In genomic region chr14:24145700-24146621, GRCh38 we compare ENCODE assay signal across 8 cellular contexts.
DNase-seq lines count a peak whose midpoint lies in the region.

Gene PSME2, minus strand, starts transcription at chr14:24146610. Its CDS starts 29 bp downstream, at chr14:24146581.

- H3K27ac Mint-ChIP-seq in T-helper 2 cell treated with Interferon-gamma antibody and Interleukin-4, amounts not matched to agents 5 μg/mL and 100 μg/mL, for 36 hours: peak within 1 kb of the TSS; percentile 100

- peak; percentile 27 for DNase-seq in stimulated activated CD4-positive, alpha-beta T cell treated with anti-CD3 and anti-CD28 coated beads, Interleukin-4, amount 100 ng/mL, for 24 hours
- no peak for DNase-seq in stimulated activated CD4-positive, alpha-beta T cell treated with anti-CD3 and anti-CD28 coated beads, Interleukin-2, amount 100 ng/mL, for 48 hours
- DNase-seq in T-helper 2 cell treated with Interferon-gamma antibody and Interleukin-4, amounts not matched to agents 5 μg/mL and 100 μg/mL, for 36 hours (ENCODE audit: low spot score): no peak
- DNase-seq in fibroblast of the conjunctiva (ENCODE audit: low read depth): peak; percentile 22
- peak; percentile 36 for DNase-seq in non-pigmented ciliary epithelial cell (ENCODE audit: low read depth)
- DNase-seq in inferior parietal cortex (ENCODE audit: extremely low spot score): no peak
- DNase-seq in DMS53 treated with DMSO at 0.1 percent for 48 hours (lab: John Stamatoyannopoulos, UW; ENCODE audit: unreplicated experiment): no peak
- DNase-seq in putamen (ENCODE audit: low spot score): no peak

- H3K36me3 Mint-ChIP-seq in T-helper 2 cell treated with Interferon-gamma antibody and Interleukin-4, amounts not matched to agents 5 μg/mL and 100 μg/mL, for 36 hours (ENCODE audit: low read depth): peaks cover 67% of the 10 kb centered on the region

- H3K27me3 Mint-ChIP-seq in T-helper 2 cell treated with Interferon-gamma antibody and Interleukin-4, amounts not matched to agents 5 μg/mL and 100 μg/mL, for 36 hours (ENCODE audit: low read depth): no peaks in the 10 kb centered on the region

- H3K9me3 Mint-ChIP-seq in T-helper 2 cell treated with Interferon-gamma antibody and Interleukin-4, amounts not matched to agents 5 μg/mL and 100 μg/mL, for 36 hours: no peaks in the 10 kb centered on the region

- H3K4me3 Mint-ChIP-seq in T-helper 2 cell treated with Interferon-gamma antibody and Interleukin-4, amounts not matched to agents 5 μg/mL and 100 μg/mL, for 36 hours: peak within 1 kb of the TSS; percentile 100

- H3K4me1 Mint-ChIP-seq in T-helper 2 cell treated with Interferon-gamma antibody and Interleukin-4, amounts not matched to agents 5 μg/mL and 100 μg/mL, for 36 hours (ENCODE audit: low read depth): peaks cover 53% of the 10 kb centered on the region

Comparison
In these comparisons a context has a peak if more than half of its experiments do, and no peak if none do; other contexts are left out.
1. DNase-seq: peak in stimulated activated CD4-positive, alpha-beta T cell treated with anti-CD3 and anti-CD28 coated beads, Interleukin-4, amount 100 ng/mL, for 24 hours (single experiment), fibroblast of the conjunctiva (single experiment) and non-pigmented ciliary epithelial cell (single experiment); none in stimulated activated CD4-positive, alpha-beta T cell treated with anti-CD3 and anti-CD28 coated beads, Interleukin-2, amount 100 ng/mL, for 48 hours (0 of 2), T-helper 2 cell treated with Interferon-gamma antibody and Interleukin-4, amounts not matched to agents 5 μg/mL and 100 μg/mL, for 36 hours (single experiment), inferior parietal cortex (single experiment), DMS53 treated with DMSO at 0.1 percent for 48 hours (single experiment) and putamen (single experiment).